ENCODE assay signal across 30 cellular contexts in genomic region chr21:26142363-26142762, GRCh38.
"Had no signal": no experiment of that assay in that cellular context is flagged by ENCODE, and none has a peak within 500 bp of the region (broad histone marks: within the 10 kb centered on the region; RNA-seq: fewer than 3 reads in every experiment).

No MANE protein-coding gene starts in this region.

- H3K27ac ChIP-seq: pancreas, psoas muscle, skin epidermis, spleen, suprapubic skin, testis, tibial artery, transverse colon, upper lobe of left lung, uterus had no signal

- H3K27me3 ChIP-seq: neutrophil, pancreas, spleen, suprapubic skin, testis, tibial artery, transverse colon, upper lobe of left lung, uterus had no signal

- H3K4me1 Mint-ChIP-seq: stimulated activated memory B cell treated with anti-CD40 and anti-IgM and Interleukin-4, amounts not matched to agents 10 μg/mL and 1 μg/mL and 100 μg/mL, for 72 hours had no signal

- H3K27me3 Mint-ChIP-seq: naive B cell; naive thymus-derived CD8-positive, alpha-beta T cell; stimulated activated memory B cell treated with anti-CD40 and anti-IgM and Interleukin-4, amounts not matched to agents 10 μg/mL and 1 μg/mL and 100 μg/mL, for 72 hours; stimulated activated naive CD8-positive, alpha-beta T cell treated with anti-CD3 and anti-CD28 coated beads, Interleukin-15, amount 100 ng/mL, for 72 hours had no signal

- H3K4me1 ChIP-seq: psoas muscle had no signal

- H3K4me3 Mint-ChIP-seq: naive B cell; naive thymus-derived CD8-positive, alpha-beta T cell; natural killer cell treated with Interleukin-12 subunit alpha and Interleukin-12 subunit beta and Interleukin-15 and Interleukin-18, amount 100 ng/mL, for 72 hours; nephron progenitor cell; neural crest cell; stimulated activated memory B cell treated with anti-CD40 and anti-IgM and Interleukin-4, amounts not matched to agents 10 μg/mL and 1 μg/mL and 100 μg/mL, for 72 hours; stimulated activated naive CD8-positive, alpha-beta T cell treated with anti-CD3 and anti-CD28 coated beads, Interleukin-15, amount 100 ng/mL, for 72 hours had no signal

- ATAC-seq: naive thymus-derived CD8-positive, alpha-beta T cell; pancreas; psoas muscle; right cardiac atrium; sciatic nerve; stimulated activated memory B cell treated with anti-CD40 and anti-IgM and Interleukin-4, amounts not matched to agents 10 μg/mL and 1 μg/mL and 100 μg/mL, for 72 hours; stimulated activated naive CD8-positive, alpha-beta T cell treated with anti-CD3 and anti-CD28 coated beads, Interleukin-15, amount 100 ng/mL, for 72 hours; stimulated activated naive CD8-positive, alpha-beta T cell treated with anti-CD3 and anti-CD28 coated beads, Interleukin-15, Interleukin-2, amounts not matched to agents 100 U/mL and 50 U/mL, for 24 hours had no signal

- H3K36me3 Mint-ChIP-seq: natural killer cell treated with Interleukin-12 subunit alpha and Interleukin-12 subunit beta and Interleukin-15 and Interleukin-18, amount 100 ng/mL, for 72 hours had no signal

- H3K4me3 ChIP-seq: pancreas, psoas muscle, skin epidermis, smooth muscle cell, spleen, suprapubic skin, testis, tibial artery, transverse colon, upper lobe of left lung, uterus had no signal

- H3K9me3 ChIP-seq: neutrophil, pancreas, psoas muscle, spleen, suprapubic skin, testis, tibial artery, transverse colon, upper lobe of left lung, uterus had no signal

- H3K27ac Mint-ChIP-seq: naive thymus-derived CD8-positive, alpha-beta T cell; natural killer cell treated with Interleukin-12 subunit alpha and Interleukin-12 subunit beta and Interleukin-15 and Interleukin-18, amount 100 ng/mL, for 72 hours; nephron progenitor cell; stimulated activated memory B cell treated with anti-CD40 and anti-IgM and Interleukin-4, amounts not matched to agents 10 μg/mL and 1 μg/mL and 100 μg/mL, for 72 hours; stimulated activated naive CD8-positive, alpha-beta T cell treated with anti-CD3 and anti-CD28 coated beads, Interleukin-15, amount 100 ng/mL, for 72 hours had no signal

- H3K9me3 Mint-ChIP-seq: naive B cell; naive thymus-derived CD8-positive, alpha-beta T cell; natural killer cell treated with Interleukin-12 subunit alpha and Interleukin-12 subunit beta and Interleukin-15 and Interleukin-18, amount 100 ng/mL, for 72 hours; stimulated activated memory B cell treated with anti-CD40 and anti-IgM and Interleukin-4, amounts not matched to agents 10 μg/mL and 1 μg/mL and 100 μg/mL, for 72 hours; stimulated activated naive CD8-positive, alpha-beta T cell treated with anti-CD3 and anti-CD28 coated beads, Interleukin-15, amount 100 ng/mL, for 72 hours had no signal

- H3K4me2 ChIP-seq: smooth muscle cell had no signal

- DNase-seq: naive B cell; naive thymus-derived CD8-positive, alpha-beta T cell; nephron progenitor cell; nucleus accumbens; pancreas; psoas muscle; right cardiac atrium; spleen; stimulated activated CD4-positive, alpha-beta T cell treated with anti-CD3 and anti-CD28 coated beads, Interleukin-12 subunit alpha, Interleukin-12 subunit beta, amount 100 ng/mL, for 4 hours; stimulated activated CD4-positive, alpha-beta T cell treated with anti-CD3 and anti-CD28 coated beads, Interleukin-1b, Interleukin-23, amount 100 ng/mL, for 48 hours; stimulated activated CD4-positive, alpha-beta T cell treated with anti-CD3 and anti-CD28 coated beads, Interleukin-4, amount 100 ng/mL, for 1 hour; stimulated activated CD4-positive, alpha-beta T cell treated with anti-CD3 and anti-CD28 coated beads, Interleukin-4, amount 100 ng/mL, for 4 hours; stimulated activated CD8-positive, alpha-beta memory T cell treated with anti-CD3 and anti-CD28 coated beads, Interleukin-4, amount 100 ng/mL, for 48 hours; stimulated activated naive CD4-positive, alpha-beta T cell; stimulated activated naive CD8-positive, alpha-beta T cell treated with anti-CD3 and anti-CD28 coated beads, Interleukin-15, amount 100 ng/mL, for 72 hours; stimulated activated naive CD8-positive, alpha-beta T cell treated with anti-CD3 and anti-CD28 coated beads, Interleukin-15, Interleukin-2, amounts not matched to agents 100 U/mL and 50 U/mL, for 24 hours; substantia nigra; testis; tibial artery; transverse colon; upper lobe of left lung; uterus had no signal

- H3K36me3 ChIP-seq: neutrophil, pancreas, suprapubic skin, tibial artery, transverse colon, upper lobe of left lung, uterus had no signal
